Comparison of ENCODE assay signal across 1 cellular context in genomic region chr6:2713473-2714358, GRCh38.
TF ChIP-seq lines count a peak whose summit lies in the region.

No MANE protein-coding gene starts in this region.

TF ChIP-seq in IMR-90, 13 proteins besides CTCF, POLR2A, EP300 and RAD21 (continued from another document):
- TF ChIP-seq RFX5 (IDR thresholded peaks at IDR 0.05; ENCODE audit: low read depth, low read length), result no peak
- TF ChIP-seq CHD1 (IDR thresholded peaks at IDR 0.05; ENCODE audit: low read depth, low read length), result no peak
